8 cellular contexts compared by ENCODE assay signal in the genomic region with DNA sequence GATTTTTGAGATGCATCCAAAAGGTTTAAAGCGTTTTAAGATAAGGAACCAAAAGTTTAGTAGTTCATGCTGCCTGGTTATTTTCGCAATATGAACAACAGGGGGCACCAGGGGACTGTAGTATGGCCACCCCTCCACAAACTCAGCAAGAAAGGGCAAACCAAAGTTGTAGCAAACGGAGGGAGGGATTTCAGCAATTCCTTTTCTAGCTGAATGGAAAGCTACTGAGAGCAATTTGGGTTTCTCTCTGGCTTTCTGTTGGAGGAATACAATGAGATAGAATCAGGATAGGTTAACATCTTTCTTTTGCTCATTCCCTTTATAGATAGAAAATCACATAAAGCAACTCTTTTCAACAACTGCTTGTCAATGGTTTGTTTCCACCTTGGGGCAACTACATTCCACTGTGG.
DNase-seq lines count a peak whose midpoint lies in the region; TF ChIP-seq lines count a peak whose summit lies in the region.

No MANE protein-coding gene starts in this region.

- H3K4me1 Mint-ChIP-seq in activated naive CD4-positive, alpha-beta T cell treated with anti-CD3 and anti-CD28 coated beads, Interleukin-2, amount 10 ng/mL, durations not matched to agents 7 days and 5 days: no peaks in the 10 kb centered on the region

- no peak overlapping the region for H3K4me3 Mint-ChIP-seq in activated naive CD4-positive, alpha-beta T cell treated with anti-CD3 and anti-CD28 coated beads, Interleukin-2, amount 10 ng/mL, durations not matched to agents 7 days and 5 days

- no peak overlapping the region for H3K27ac Mint-ChIP-seq in activated naive CD4-positive, alpha-beta T cell treated with anti-CD3 and anti-CD28 coated beads, Interleukin-2, amount 10 ng/mL, durations not matched to agents 7 days and 5 days

- CTCF ChIA-PET in activated naive CD4-positive, alpha-beta T cell treated with anti-CD3 and anti-CD28 coated beads, Interleukin-2, amount 10 ng/mL, durations not matched to agents 7 days and 5 days (lab: Charles Lee): interaction anchor here (0.8 to 3.6 kb wide), 10 partner anchors 9 to 800 kb away, joined by 3 to 14 read pairs (median 4); no protein-coding TSS in a partner anchor

- no peaks in the 10 kb centered on the region for H3K36me3 Mint-ChIP-seq in activated naive CD4-positive, alpha-beta T cell treated with anti-CD3 and anti-CD28 coated beads, Interleukin-2, amount 10 ng/mL, durations not matched to agents 7 days and 5 days

- peaks cover 32% of the 10 kb centered on the region for H3K27me3 Mint-ChIP-seq in activated naive CD4-positive, alpha-beta T cell treated with anti-CD3 and anti-CD28 coated beads, Interleukin-2, amount 10 ng/mL, durations not matched to agents 7 days and 5 days

- TF ChIP-seq CTCF in LNCAP (IDR thresholded peaks at IDR 0.05): peak; percentile 83
- TF ChIP-seq CTCF in cardiac muscle cell (IDR thresholded peaks at IDR 0.05; ENCODE audit: low read depth, low read length): peak; percentile 86

- no peaks in the 10 kb centered on the region for H3K4me1 ChIP-seq in cardiac muscle cell (ENCODE audit: low read depth)

- H3K9me3 ChIP-seq in cardiac muscle cell (ENCODE audit: low read depth): no peaks in the 10 kb centered on the region

- H3K9me3 Mint-ChIP-seq in activated naive CD4-positive, alpha-beta T cell treated with anti-CD3 and anti-CD28 coated beads, Interleukin-2, amount 10 ng/mL, durations not matched to agents 7 days and 5 days: no peaks in the 10 kb centered on the region

- H3K4me3 ChIP-seq in cardiac muscle cell: no peak overlapping the region

- peak; percentile 40 to 46 for DNase-seq in SHP77 (lab: John Stamatoyannopoulos, UW)
- DNase-seq in SHP77 treated with DMSO at 0.1 percent for 48 hours (lab: John Stamatoyannopoulos, UW): no peak
- DNase-seq in SIG-M5 (lab: John Stamatoyannopoulos, UW): peak; percentile 8
- peak; percentile 70 for DNase-seq in activated naive CD4-positive, alpha-beta T cell treated with anti-CD3 and anti-CD28 coated beads, Interleukin-2, amount 10 ng/mL, durations not matched to agents 7 days and 5 days
- DNase-seq in cardiac muscle cell (ENCODE audit: low read depth in 1 of 2, low spot score in 1 of 2): peak; percentile 73 to 93
- peak; percentile 59 for DNase-seq in renal cortical epithelial cell (ENCODE audit: low read depth)
- no peak for DNase-seq in GOT3 (lab: John Stamatoyannopoulos, UW)

- H3K27ac ChIP-seq in cardiac muscle cell: no peak overlapping the region

- H3K36me3 ChIP-seq in cardiac muscle cell: no peaks in the 10 kb centered on the region

- H3K27me3 ChIP-seq in cardiac muscle cell: no peaks in the 10 kb centered on the region

Comparison
In these comparisons a context has a peak if more than half of its experiments do, and no peak if none do; other contexts are left out.
1. DNase-seq: peak in SHP77 (2 of 2), SIG-M5 (single experiment), activated naive CD4-positive, alpha-beta T cell treated with anti-CD3 and anti-CD28 coated beads, Interleukin-2, amount 10 ng/mL, durations not matched to agents 7 days and 5 days (single experiment), cardiac muscle cell (2 of 2) and renal cortical epithelial cell (single experiment); none in SHP77 treated with DMSO at 0.1 percent for 48 hours (single experiment) and GOT3 (single experiment).